ENCODE assay signal across 1 cellular context in genomic region chr1:78721136-78721535, GRCh38.
TF ChIP-seq lines count a peak whose summit lies in the region.

No MANE protein-coding gene starts in this region.

TF ChIP-seq in GM12878, 131 proteins besides CTCF, POLR2A, EP300 and RAD21 (continued from another document):
- TF ChIP-seq, protein P1, sequence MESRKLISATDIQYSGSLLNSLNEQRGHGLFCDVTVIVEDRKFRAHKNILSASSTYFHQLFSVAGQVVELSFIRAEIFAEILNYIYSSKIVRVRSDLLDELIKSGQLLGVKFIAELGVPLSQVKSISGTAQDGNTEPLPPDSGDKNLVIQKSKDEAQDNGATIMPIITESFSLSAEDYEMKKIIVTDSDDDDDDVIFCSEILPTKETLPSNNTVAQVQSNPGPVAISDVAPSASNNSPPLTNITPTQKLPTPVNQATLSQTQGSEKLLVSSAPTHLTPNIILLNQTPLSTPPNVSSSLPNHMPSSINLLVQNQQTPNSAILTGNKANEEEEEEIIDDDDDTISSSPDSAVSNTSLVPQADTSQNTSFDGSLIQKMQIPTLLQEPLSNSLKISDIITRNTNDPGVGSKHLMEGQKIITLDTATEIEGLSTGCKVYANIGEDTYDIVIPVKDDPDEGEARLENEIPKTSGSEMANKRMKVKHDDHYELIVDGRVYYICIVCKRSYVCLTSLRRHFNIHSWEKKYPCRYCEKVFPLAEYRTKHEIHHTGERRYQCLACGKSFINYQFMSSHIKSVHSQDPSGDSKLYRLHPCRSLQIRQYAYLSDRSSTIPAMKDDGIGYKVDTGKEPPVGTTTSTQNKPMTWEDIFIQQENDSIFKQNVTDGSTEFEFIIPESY (IDR thresholded peaks at IDR 0.05), result no peak
- no peak for TF ChIP-seq YBX1 (IDR thresholded peaks at IDR 0.05)
- no peak for TF ChIP-seq ZNF274 (IDR thresholded peaks at IDR 0.05; ENCODE audit: insufficient read depth, insufficient read length)
- peak; percentile 58 for TF ChIP-seq JUNB (IDR thresholded peaks at IDR 0.05)
- TF ChIP-seq, protein P2, sequence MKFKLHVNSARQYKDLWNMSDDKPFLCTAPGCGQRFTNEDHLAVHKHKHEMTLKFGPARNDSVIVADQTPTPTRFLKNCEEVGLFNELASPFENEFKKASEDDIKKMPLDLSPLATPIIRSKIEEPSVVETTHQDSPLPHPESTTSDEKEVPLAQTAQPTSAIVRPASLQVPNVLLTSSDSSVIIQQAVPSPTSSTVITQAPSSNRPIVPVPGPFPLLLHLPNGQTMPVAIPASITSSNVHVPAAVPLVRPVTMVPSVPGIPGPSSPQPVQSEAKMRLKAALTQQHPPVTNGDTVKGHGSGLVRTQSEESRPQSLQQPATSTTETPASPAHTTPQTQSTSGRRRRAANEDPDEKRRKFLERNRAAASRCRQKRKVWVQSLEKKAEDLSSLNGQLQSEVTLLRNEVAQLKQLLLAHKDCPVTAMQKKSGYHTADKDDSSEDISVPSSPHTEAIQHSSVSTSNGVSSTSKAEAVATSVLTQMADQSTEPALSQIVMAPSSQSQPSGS (IDR thresholded peaks at IDR 0.05; ENCODE audit: low read length), result no peak
- no peak for TF ChIP-seq BCL3 (IDR thresholded peaks at IDR 0.05; ENCODE audit: borderline replicate concordance, insufficient read depth, low read depth, low read length, poor library complexity, severe bottlenecking)
- no peak for TF ChIP-seq MTA3 (IDR thresholded peaks at IDR 0.05; ENCODE audit: borderline replicate concordance, low read length)
- TF ChIP-seq SRF (IDR thresholded peaks at IDR 0.05; ENCODE audit: low read depth in 2 of 2, low read length in 2 of 2), result no peak
- TF ChIP-seq NRF1 (conservative IDR thresholded peaks at IDR 0.05; ENCODE audit: low read depth, low read length), result no peak
- no peak for TF ChIP-seq NKRF (conservative IDR thresholded peaks at IDR 0.05)
- no peak for TF ChIP-seq ATF7 (IDR thresholded peaks at IDR 0.05; ENCODE audit: low read depth)
- TF ChIP-seq SKIL (IDR thresholded peaks at IDR 0.05; ENCODE audit: low read depth, poor library complexity, severe bottlenecking), result no peak
- no peak for TF ChIP-seq NFXL1 (IDR thresholded peaks at IDR 0.05; ENCODE audit: borderline replicate concordance)
- TF ChIP-seq JUND (IDR thresholded peaks at IDR 0.05; ENCODE audit: low read depth, low read length), result 0 out of 2 replicates have a peak, but pooled peaks have one; percentile 17
- no peak for TF ChIP-seq TCF3 (IDR thresholded peaks at IDR 0.05; ENCODE audit: borderline replicate concordance, insufficient read depth, low read depth, low read length)
- no peak for TF ChIP-seq NR2F1 (conservative IDR thresholded peaks at IDR 0.05)
